Comparison of ENCODE assay signal across 23 cellular contexts in the genomic region with DNA sequence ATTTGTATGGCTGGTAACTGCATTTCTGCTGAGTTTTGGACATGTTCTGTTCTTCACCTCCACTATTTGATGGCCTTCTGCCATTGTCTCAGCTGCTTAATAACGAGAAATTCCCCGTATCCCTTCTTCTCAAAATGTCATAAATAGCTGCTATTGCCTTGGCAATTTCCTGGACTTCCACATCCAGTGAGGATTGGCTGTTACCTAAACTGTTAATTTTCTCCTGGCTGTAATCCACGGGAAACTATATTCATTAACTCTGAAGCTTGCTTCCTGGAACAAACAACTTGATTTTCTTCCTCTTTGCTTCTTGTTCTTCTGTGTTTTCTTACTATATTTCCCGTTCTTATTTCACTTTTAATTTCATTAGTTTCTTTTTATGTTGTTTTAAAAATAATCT.
DNase-seq lines count a peak whose midpoint lies in the region; ATAC-seq and TF ChIP-seq lines count a peak whose summit lies in the region.
"Had no signal": no experiment of that assay in that cellular context is flagged by ENCODE, and none has a peak within 500 bp of the region (broad histone marks: within the 10 kb centered on the region; RNA-seq: fewer than 3 reads in every experiment).

No MANE protein-coding gene starts in this region.

- H3K4me3 ChIP-seq in GM23248 (no peak overlapping the region), WI38 (ENCODE audit: low read depth, low read length) (0 out of 2 replicates have a peak overlapping the region, but pooled peaks have one; percentile 4), epithelial cell of proximal tubule (ENCODE audit: low read depth, low read length) (peak overlapping the region; percentile 28), osteoblast (ENCODE audit: insufficient read depth, low read length) (peak overlapping the region; percentile 36), Karpas-422 (ENCODE audit: low read length) (no peak overlapping the region)
- no peak overlapping the region for H3K4me3 ChIP-seq in naive thymus-derived CD4-positive, alpha-beta T cell (ENCODE audit: low read length)
- H3K4me3 ChIP-seq: ovary, right lobe of liver, tibial nerve had no signal

- H3K36me3 ChIP-seq in GM23248 (ENCODE audit: low read depth) (no peaks in the 10 kb centered on the region), osteoblast (ENCODE audit: insufficient read depth, low read length) (no peaks in the 10 kb centered on the region), Karpas-422 (ENCODE audit: insufficient read depth, low read length) (no peaks in the 10 kb centered on the region)
- H3K36me3 ChIP-seq in naive thymus-derived CD4-positive, alpha-beta T cell (ENCODE audit: control insufficient read depth in 2 of 3, insufficient read depth in 3 of 3, low read length in 3 of 3): no peaks in the 10 kb centered on the region
- H3K36me3 ChIP-seq: ovary, right lobe of liver, tibial nerve had no signal

- no peaks in the 10 kb centered on the region for H3K79me2 ChIP-seq in GM23248 (ENCODE audit: insufficient read depth)
- no peaks in the 10 kb centered on the region for H3K79me2 ChIP-seq in osteoblast (ENCODE audit: insufficient read depth, low read length)
- no peaks in the 10 kb centered on the region for H3K79me2 ChIP-seq in Karpas-422 (ENCODE audit: low read length)

- H3K9me3 ChIP-seq in GM23248 (ENCODE audit: low read depth): no peaks in the 10 kb centered on the region
- H3K9me3 ChIP-seq in osteoblast (ENCODE audit: low read depth, low read length): no peaks in the 10 kb centered on the region
- no peaks in the 10 kb centered on the region for H3K9me3 ChIP-seq in Karpas-422 (ENCODE audit: low read length)
- H3K9me3 ChIP-seq in naive thymus-derived CD4-positive, alpha-beta T cell (ENCODE audit: control insufficient read depth in 2 of 3, low read length in 3 of 3): no peaks in the 10 kb centered on the region
- H3K9me3 ChIP-seq: ovary, right lobe of liver, tibial nerve had no signal

- H3K36me3 Mint-ChIP-seq in naive thymus-derived CD4-positive, alpha-beta T cell: no peaks in the 10 kb centered on the region
- H3K36me3 Mint-ChIP-seq: activated naive CD4-positive, alpha-beta T cell treated with anti-CD3 and anti-CD28 coated beads, Interleukin-2, amount 10 ng/mL, durations not matched to agents 7 days and 5 days; CD4-positive, alpha-beta memory T cell; memory B cell; naive B cell had no signal

- H2AFZ ChIP-seq in GM23248: peak overlapping the region; percentile 32
- peak overlapping the region; percentile 79 for H2AFZ ChIP-seq in osteoblast (ENCODE audit: low read length)
- H2AFZ ChIP-seq in Karpas-422 (ENCODE audit: low read length): no peak overlapping the region

- H3K9ac ChIP-seq in GM23248 (no peak overlapping the region), Karpas-422 (ENCODE audit: low read length) (no peak overlapping the region)

- in situ Hi-C loops in GM23248 (cut with MboI): no loop called here

- 11 to 15% methylated on average over 4 of the region's 4 CpGs for WGBS in GM23248 (ENCODE audit: low coverage in 1 of 2, low lambda C conversion rate in 2 of 2, missing lambda C conversion rate in 2 of 2), 2 experiments

- H3K4me1 ChIP-seq in GM23248 (ENCODE audit: insufficient read depth) (no peaks in the 10 kb centered on the region), osteoblast (ENCODE audit: insufficient read depth, low read length) (no peaks in the 10 kb centered on the region), Karpas-422 (ENCODE audit: low read length) (no peaks in the 10 kb centered on the region)
- H3K4me1 ChIP-seq in naive thymus-derived CD4-positive, alpha-beta T cell (ENCODE audit: control insufficient read depth in 2 of 2, insufficient read depth in 2 of 2, low read length in 2 of 2): no peaks in the 10 kb centered on the region
- H3K4me1 ChIP-seq: right lobe of liver had no signal

- DNase-seq in GM23248: no peak
- DNase-seq in epithelial cell of proximal tubule (ENCODE audit: low read depth): peak; percentile 37
- DNase-seq in osteoblast (ENCODE audit: insufficient read length, low spot score, missing footprints): no peak
- no peak for DNase-seq in AG20443 (ENCODE audit: low spot score)
- DNase-seq in Karpas-422: no peak
- DNase-seq in naive thymus-derived CD4-positive, alpha-beta T cell: no peak
- no peak for DNase-seq in GM03348 (ENCODE audit: low spot score)
- DNase-seq: activated naive CD4-positive, alpha-beta T cell treated with anti-CD3 and anti-CD28 coated beads, Interleukin-2, amount 10 ng/mL, durations not matched to agents 7 days and 5 days; CD4-positive, alpha-beta memory T cell; DMS153; KBM-7; kidney glomerular epithelial cell; naive B cell; NCI-H1930; NCI-H748 treated with DMSO at 0.1 percent for 48 hours; ovary; right lobe of liver; stimulated activated naive CD8-positive, alpha-beta T cell treated with anti-CD3 and anti-CD28 coated beads, Interleukin-15, amount 100 ng/mL, for 72 hours had no signal

- CTCF ChIA-PET in naive thymus-derived CD4-positive, alpha-beta T cell (lab: Charles Lee): interaction anchor here (1.4 kb wide), 1 partner anchor 936 kb away, joined by 6 read pairs; no protein-coding TSS in a partner anchor

- ATAC-seq in naive thymus-derived CD4-positive, alpha-beta T cell: no peak
- ATAC-seq: right lobe of liver; stimulated activated naive CD8-positive, alpha-beta T cell treated with anti-CD3 and anti-CD28 coated beads, Interleukin-15, amount 100 ng/mL, for 72 hours had no signal

- no peaks in the 10 kb centered on the region for H3F3A ChIP-seq in GM23248 (ENCODE audit: insufficient read depth)

- POLR2A ChIA-PET in naive thymus-derived CD4-positive, alpha-beta T cell (lab: Charles Lee): no interaction called here

- no peak overlapping the region for H3K27ac Mint-ChIP-seq in naive thymus-derived CD4-positive, alpha-beta T cell
- H3K27ac Mint-ChIP-seq: activated naive CD4-positive, alpha-beta T cell treated with anti-CD3 and anti-CD28 coated beads, Interleukin-2, amount 10 ng/mL, durations not matched to agents 7 days and 5 days; activated T-helper 1 cell treated with anti-CD3 and anti-CD28 coated beads, Interleukin-12 subunit alpha, Interleukin-12 subunit beta, Interleukin-2, Interleukin-4 antibody, amounts not matched to agents 30 ng/mL and 10 ng/mL and 1 ng/mL, durations not matched to agents 14 hours and 24 hours and 36 hours; CD4-positive, alpha-beta memory T cell; dendritic cell treated with granulocyte-macrophage colony-stimulating factor and Interleukin-4, amounts not matched to agents 40 ng/mL and 50 ng/mL, for 4 days; memory B cell; naive B cell; stimulated activated naive CD8-positive, alpha-beta T cell treated with anti-CD3 and anti-CD28 coated beads, Interleukin-15, amount 100 ng/mL, for 72 hours had no signal

- H3K27ac ChIP-seq in GM23248 (no peak overlapping the region), osteoblast (ENCODE audit: low read depth, low read length) (no peak overlapping the region), Karpas-422 (ENCODE audit: low read length) (no peak overlapping the region)
- no peak overlapping the region for H3K27ac ChIP-seq in naive thymus-derived CD4-positive, alpha-beta T cell (ENCODE audit: low read depth, low read length)
- H3K27ac ChIP-seq: ovary, right lobe of liver, tibial nerve had no signal

- H4K20me1 ChIP-seq in GM23248 (ENCODE audit: insufficient read depth) (no peaks in the 10 kb centered on the region), osteoblast (ENCODE audit: insufficient read depth, low read length) (no peaks in the 10 kb centered on the region), Karpas-422 (ENCODE audit: insufficient read depth, low read depth, low read length) (no peaks in the 10 kb centered on the region)

- intact Hi-C loops in naive thymus-derived CD4-positive, alpha-beta T cell (cut with micrococcal nuclease): no loop called here

- peaks cover 0 to 5% (median 0%) of the 10 kb centered on the region in 7 donors for H3K4me1 Mint-ChIP-seq in naive thymus-derived CD4-positive, alpha-beta T cell
- H3K4me1 Mint-ChIP-seq: activated naive CD4-positive, alpha-beta T cell treated with anti-CD3 and anti-CD28 coated beads, Interleukin-2, amount 10 ng/mL, durations not matched to agents 7 days and 5 days; CD4-positive, alpha-beta memory T cell; memory B cell; stimulated activated naive CD8-positive, alpha-beta T cell treated with anti-CD3 and anti-CD28 coated beads, Interleukin-15, amount 100 ng/mL, for 72 hours had no signal

- no peak overlapping the region for H3K4me2 ChIP-seq in GM23248 (ENCODE audit: unreplicated experiment)
- H3K4me2 ChIP-seq in osteoblast (ENCODE audit: insufficient read depth, low read length): peak overlapping the region; percentile 64
- no peak overlapping the region for H3K4me2 ChIP-seq in Karpas-422 (ENCODE audit: low read depth, low read length, poor library complexity, severe bottlenecking)

- H3K27me3 ChIP-seq in GM23248 (replicated peaks; ENCODE audit: insufficient read depth) (0 out of 2 replicates have a peak, but pooled peaks cover 5% of the 10 kb centered on the region), osteoblast (ENCODE audit: insufficient read depth, low read length) (no peaks in the 10 kb centered on the region), Karpas-422 (ENCODE audit: low read length) (no peaks in the 10 kb centered on the region)
- H3K27me3 ChIP-seq in naive thymus-derived CD4-positive, alpha-beta T cell (ENCODE audit: control insufficient read depth in 2 of 2, insufficient read depth in 2 of 2, low read length in 2 of 2): no peaks in the 10 kb centered on the region
- H3K27me3 ChIP-seq: ovary, right lobe of liver, tibial nerve had no signal

- peaks cover 0 to 12% (median 0%) of the 10 kb centered on the region in 5 donors for H3K27me3 Mint-ChIP-seq in naive thymus-derived CD4-positive, alpha-beta T cell
- H3K27me3 Mint-ChIP-seq: dendritic cell treated with granulocyte-macrophage colony-stimulating factor and Interleukin-4, amounts not matched to agents 40 ng/mL and 50 ng/mL, for 4 days; memory B cell; stimulated activated naive CD8-positive, alpha-beta T cell treated with anti-CD3 and anti-CD28 coated beads, Interleukin-15, amount 100 ng/mL, for 72 hours had no signal

- no peaks in the 10 kb centered on the region for H3K9me3 Mint-ChIP-seq in naive thymus-derived CD4-positive, alpha-beta T cell
- H3K9me3 Mint-ChIP-seq: activated naive CD4-positive, alpha-beta T cell treated with anti-CD3 and anti-CD28 coated beads, Interleukin-2, amount 10 ng/mL, durations not matched to agents 7 days and 5 days; activated T-helper 1 cell treated with anti-CD3 and anti-CD28 coated beads, Interleukin-12 subunit alpha, Interleukin-12 subunit beta, Interleukin-2, Interleukin-4 antibody, amounts not matched to agents 30 ng/mL and 10 ng/mL and 1 ng/mL, durations not matched to agents 14 hours and 24 hours and 36 hours; dendritic cell treated with granulocyte-macrophage colony-stimulating factor and Interleukin-4, amounts not matched to agents 40 ng/mL and 50 ng/mL, for 4 days; memory B cell; stimulated activated naive CD8-positive, alpha-beta T cell treated with anti-CD3 and anti-CD28 coated beads, Interleukin-15, amount 100 ng/mL, for 72 hours had no signal

- H3K9me2 ChIP-seq in GM23248 (ENCODE audit: insufficient read depth) (no peaks in the 10 kb centered on the region), Karpas-422 (replicated peaks; ENCODE audit: insufficient read depth, low read length) (no peaks in the 10 kb centered on the region)

- no peak for TF ChIP-seq CTCF in WI38 (IDR thresholded peaks at IDR 0.05; ENCODE audit: low read depth, low read length)
- TF ChIP-seq CTCF in epithelial cell of proximal tubule (conservative IDR thresholded peaks at IDR 0.05; ENCODE audit: low read depth, low read length): no peak
- TF ChIP-seq CTCF in osteoblast (IDR thresholded peaks at IDR 0.05; ENCODE audit: extremely low read depth, low read depth, low read length): no peak

- no peak overlapping the region for H3K4me3 Mint-ChIP-seq in naive thymus-derived CD4-positive, alpha-beta T cell
- H3K4me3 Mint-ChIP-seq: activated naive CD4-positive, alpha-beta T cell treated with anti-CD3 and anti-CD28 coated beads, Interleukin-2, amount 10 ng/mL, durations not matched to agents 7 days and 5 days; activated T-helper 1 cell treated with anti-CD3 and anti-CD28 coated beads, Interleukin-12 subunit alpha, Interleukin-12 subunit beta, Interleukin-2, Interleukin-4 antibody, amounts not matched to agents 30 ng/mL and 10 ng/mL and 1 ng/mL, durations not matched to agents 14 hours and 24 hours and 36 hours; CD4-positive, alpha-beta memory T cell; dendritic cell treated with granulocyte-macrophage colony-stimulating factor and Interleukin-4, amounts not matched to agents 40 ng/mL and 50 ng/mL, for 4 days; memory B cell; naive B cell; stimulated activated naive CD8-positive, alpha-beta T cell treated with anti-CD3 and anti-CD28 coated beads, Interleukin-15, amount 100 ng/mL, for 72 hours had no signal

Comparison
In these comparisons a context has a peak if more than half of its experiments do, and no peak if none do; other contexts are left out.
1. H3K4me3 ChIP-seq: peak in WI38 (single experiment), epithelial cell of proximal tubule (single experiment) and osteoblast (single experiment); none in GM23248 (single experiment), Karpas-422 (single experiment) and naive thymus-derived CD4-positive, alpha-beta T cell (single experiment).